32 cellular contexts compared by ENCODE assay signal in the genomic region with DNA sequence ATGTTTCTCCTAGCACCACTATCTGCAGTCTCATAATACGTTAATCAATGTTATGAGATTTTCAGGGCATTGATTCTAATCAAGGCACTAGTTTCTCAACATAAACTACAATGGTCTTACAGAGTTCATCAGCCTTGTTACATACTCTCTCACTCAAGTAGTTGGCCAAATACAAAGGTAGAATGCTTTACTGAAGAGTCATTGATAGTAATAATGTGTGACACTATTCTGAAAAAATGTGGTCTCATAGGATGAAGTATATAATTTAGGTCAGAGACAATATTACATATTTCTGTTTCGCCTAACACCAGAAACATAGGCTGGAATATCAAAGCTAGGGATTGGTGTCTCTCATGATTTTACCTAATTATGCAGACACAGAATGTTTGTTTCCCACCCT. TPM values are rescaled to one million over a fixed set of nuclear protein-coding genes. Genes with fewer than 3 reads are reported as not detected.
"Had no signal": no experiment of that assay in that cellular context is flagged by ENCODE, and none has a peak within 500 bp of the region (broad histone marks: within the 10 kb centered on the region; RNA-seq: fewer than 3 reads in every experiment).

No MANE protein-coding gene starts in this region.

- DNase-seq: effector memory CD8-positive, alpha-beta T cell; erythroblast; esophagus squamous epithelium; foreskin melanocyte; glutamatergic neuron; heart right ventricle; hippocampal formation; immature natural killer cell; islet precursor cell; kidney glomerular epithelial cell; left ventricle myocardium superior; lower lobe of right lung; naive thymus-derived CD8-positive, alpha-beta T cell; nephron progenitor cell; nucleus accumbens; stimulated activated CD4-positive, alpha-beta T cell treated with anti-CD3 and anti-CD28 coated beads, Interleukin-12 subunit alpha, Interleukin-12 subunit beta, amount 100 ng/mL, for 4 hours; stimulated activated CD4-positive, alpha-beta T cell treated with anti-CD3 and anti-CD28 coated beads, Interleukin-1b, Interleukin-23, amount 100 ng/mL, for 48 hours; stimulated activated CD4-positive, alpha-beta T cell treated with anti-CD3 and anti-CD28 coated beads, Interleukin-4, amount 100 ng/mL, for 1 hour; stimulated activated CD8-positive, alpha-beta memory T cell treated with anti-CD3 and anti-CD28 coated beads, Interleukin-4, amount 100 ng/mL, for 48 hours; stimulated activated naive CD4-positive, alpha-beta T cell; stimulated activated naive CD8-positive, alpha-beta T cell treated with anti-CD3 and anti-CD28 coated beads, Interleukin-15, amount 100 ng/mL, for 72 hours; transverse colon; upper lobe of right lung had no signal

- H3K4me3 Mint-ChIP-seq: effector memory CD8-positive, alpha-beta T cell; immature natural killer cell; naive thymus-derived CD8-positive, alpha-beta T cell; nephron progenitor cell; stimulated activated naive CD8-positive, alpha-beta T cell treated with anti-CD3 and anti-CD28 coated beads, Interleukin-15, amount 100 ng/mL, for 72 hours had no signal

- H3K4me3 ChIP-seq: esophagus squamous epithelium, heart right ventricle, lower lobe of right lung, prostate gland, right atrium auricular region, smooth muscle cell, suprapubic skin, transverse colon, upper lobe of right lung, vagina had no signal

- H3K27ac Mint-ChIP-seq: effector memory CD8-positive, alpha-beta T cell; immature natural killer cell; naive thymus-derived CD8-positive, alpha-beta T cell; nephron progenitor cell; stimulated activated naive CD8-positive, alpha-beta T cell treated with anti-CD3 and anti-CD28 coated beads, Interleukin-15, amount 100 ng/mL, for 72 hours had no signal

- H3K9me3 ChIP-seq: esophagus squamous epithelium, lower lobe of right lung, prostate gland, right atrium auricular region, suprapubic skin, transverse colon, upper lobe of right lung, vagina had no signal

- H3K36me3 Mint-ChIP-seq: immature natural killer cell; naive thymus-derived CD8-positive, alpha-beta T cell had no signal

- H3K36me3 ChIP-seq: esophagus squamous epithelium, heart right ventricle, lower lobe of right lung, prostate gland, right atrium auricular region, suprapubic skin, transverse colon, upper lobe of right lung, vagina had no signal

- H3K27me3 Mint-ChIP-seq: effector memory CD8-positive, alpha-beta T cell; naive thymus-derived CD8-positive, alpha-beta T cell; stimulated activated naive CD8-positive, alpha-beta T cell treated with anti-CD3 and anti-CD28 coated beads, Interleukin-15, amount 100 ng/mL, for 72 hours had no signal

- H3K4me1 Mint-ChIP-seq: immature natural killer cell; naive thymus-derived CD8-positive, alpha-beta T cell; nephron progenitor cell; stimulated activated naive CD8-positive, alpha-beta T cell treated with anti-CD3 and anti-CD28 coated beads, Interleukin-15, amount 100 ng/mL, for 72 hours had no signal

- H3K27ac ChIP-seq: esophagus squamous epithelium, heart right ventricle, lower lobe of right lung, prostate gland, right atrium auricular region, suprapubic skin, transverse colon, upper lobe of right lung, vagina had no signal

- H3K4me1 ChIP-seq: esophagus squamous epithelium, heart right ventricle, lower lobe of right lung, prostate gland, right atrium auricular region, suprapubic skin, transverse colon, upper lobe of right lung, vagina had no signal

- ATAC-seq: effector memory CD8-positive, alpha-beta T cell; heart right ventricle; left ventricle myocardium superior; lower lobe of right lung; naive thymus-derived CD8-positive, alpha-beta T cell; sciatic nerve; stimulated activated naive CD8-positive, alpha-beta T cell treated with anti-CD3 and anti-CD28 coated beads, Interleukin-15, amount 100 ng/mL, for 72 hours; upper lobe of right lung had no signal

- H3K27me3 ChIP-seq: esophagus squamous epithelium, heart right ventricle, right atrium auricular region, suprapubic skin, transverse colon, upper lobe of right lung, vagina had no signal

- H3K9me3 Mint-ChIP-seq: nephron progenitor cell had no signal

RNA-seq across cellular contexts. Expression of a gene that starts 35.2 kb away (rescaled TPM):
- total RNA-seq: dermis microvascular lymphatic vessel endothelial cell; esophagus squamous epithelium; left ventricle myocardium superior; mesenteric fat pad; myocyte; naive thymus-derived CD8-positive, alpha-beta T cell; right atrium auricular region; sciatic nerve; transverse colon; upper lobe of right lung; vagina had no signal
- polyA plus RNA-seq: heart right ventricle; immature natural killer cell; naive thymus-derived CD8-positive, alpha-beta T cell had no signal
